Comparison of ENCODE assay signal across 1 cellular context in the genomic region with DNA sequence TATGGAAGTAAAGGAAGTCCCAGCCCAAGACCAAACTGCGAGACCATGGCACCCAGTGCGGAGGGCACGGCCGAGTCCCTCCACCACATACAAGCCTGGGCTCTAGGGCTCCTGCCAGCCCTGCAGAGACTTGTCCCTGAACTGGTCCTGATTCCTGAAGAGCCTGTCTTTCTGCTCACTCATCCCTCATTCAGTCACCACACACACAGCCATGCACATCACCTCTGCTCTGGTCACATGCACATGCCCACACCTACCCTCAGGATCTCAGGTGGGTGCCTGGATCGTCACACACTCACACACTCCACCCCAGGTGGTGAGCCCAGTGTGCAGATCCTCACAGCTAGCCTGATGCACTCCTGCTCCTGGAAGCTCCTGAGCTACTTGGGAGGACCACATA.
TF ChIP-seq lines count a peak whose summit lies in the region.

No MANE protein-coding gene starts in this region.

TF ChIP-seq in A549, 52 proteins besides CTCF, POLR2A, EP300 and RAD21 (continued from another document):
- no peak for TF ChIP-seq ELK1 (IDR thresholded peaks at IDR 0.05; ENCODE audit: low read depth, low read length)
- TF ChIP-seq, protein P1, sequence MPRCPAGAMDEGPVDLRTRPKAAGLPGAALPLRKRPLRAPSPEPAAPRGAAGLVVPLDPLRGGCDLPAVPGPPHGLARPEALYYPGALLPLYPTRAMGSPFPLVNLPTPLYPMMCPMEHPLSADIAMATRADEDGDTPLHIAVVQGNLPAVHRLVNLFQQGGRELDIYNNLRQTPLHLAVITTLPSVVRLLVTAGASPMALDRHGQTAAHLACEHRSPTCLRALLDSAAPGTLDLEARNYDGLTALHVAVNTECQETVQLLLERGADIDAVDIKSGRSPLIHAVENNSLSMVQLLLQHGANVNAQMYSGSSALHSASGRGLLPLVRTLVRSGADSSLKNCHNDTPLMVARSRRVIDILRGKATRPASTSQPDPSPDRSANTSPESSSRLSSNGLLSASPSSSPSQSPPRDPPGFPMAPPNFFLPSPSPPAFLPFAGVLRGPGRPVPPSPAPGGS (IDR thresholded peaks at IDR 0.05) = no peak
- no peak for TF ChIP-seq ZSCAN20 (CRISPR knock-in tag; IDR thresholded peaks at IDR 0.05)
